ENCODE assay signal across 10 cellular contexts in the genomic region with DNA sequence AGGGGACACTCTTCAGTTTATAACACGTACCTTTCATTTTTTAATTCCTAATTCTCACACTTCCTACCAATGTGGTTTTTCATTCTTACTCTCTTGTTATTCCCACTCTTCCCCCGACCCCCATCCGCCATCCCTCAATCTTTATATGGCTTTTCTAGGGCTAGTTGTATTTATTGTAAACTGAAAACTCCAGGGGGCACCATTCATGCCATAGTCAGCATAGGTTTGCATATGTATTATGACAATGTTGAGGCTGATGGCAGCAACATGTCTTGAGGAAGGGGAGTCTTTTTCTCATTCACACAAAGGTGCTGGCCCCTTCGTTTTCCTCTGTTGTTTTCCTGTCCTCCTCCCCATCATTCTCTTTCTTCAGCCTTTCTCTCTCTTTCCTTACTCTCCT. TPM values are rescaled to one million over a fixed set of nuclear protein-coding genes. Genes with fewer than 3 reads are reported as not detected.
DNase-seq lines count a peak whose midpoint lies in the region; ATAC-seq and TF ChIP-seq lines count a peak whose summit lies in the region.
"Had no signal": no experiment of that assay in that cellular context is flagged by ENCODE, and none has a peak within 500 bp of the region (broad histone marks: within the 10 kb centered on the region; RNA-seq: fewer than 3 reads in every experiment).

No MANE protein-coding gene starts in this region.

- H3K27me3 Mint-ChIP-seq in H9 (ENCODE audit: low read depth): peaks cover 2% of the 10 kb centered on the region; the same call in 1 of the 2 replicates

- no peak overlapping the region for H3K23ac ChIP-seq in H9 (ENCODE audit: insufficient read length, low read depth, low read length)

- H3K27ac ChIP-seq in H9 (ENCODE audit: insufficient read length, low read depth, low read length) (no peak overlapping the region), foreskin keratinocyte (no peak overlapping the region)
- H3K27ac ChIP-seq: epithelial cell of prostate had no signal

- WGBS in H9 (ENCODE audit: extremely low coverage, insufficient read length, low lambda C conversion rate): 100% methylated on average over 2 of the region's 4 CpGs

- no peak overlapping the region for H3T11ph ChIP-seq in H9 (ENCODE audit: low read length)

- no peaks in the 10 kb centered on the region for H3K27me3 ChIP-seq in H9 (ENCODE audit: insufficient read depth, low read length)
- H3K27me3 ChIP-seq in foreskin keratinocyte: no peaks in the 10 kb centered on the region

- no peak overlapping the region for H3K18ac ChIP-seq in H9 (ENCODE audit: insufficient read length, low read depth, low read length)

- H3K4me2 ChIP-seq in H9 (ENCODE audit: insufficient read depth, insufficient read length, low read length): no peak overlapping the region

- H3K9ac ChIP-seq in H9 (ENCODE audit: extremely low read depth, insufficient read length, low read length): no peak overlapping the region

- no peak for TF ChIP-seq CTCF in H9 (conservative IDR thresholded peaks at IDR 0.05)
- peak; percentile 49 for TF ChIP-seq CTCF in foreskin keratinocyte (conservative IDR thresholded peaks at IDR 0.05)

- no peaks in the 10 kb centered on the region for H3K9me3 Mint-ChIP-seq in H9

- H2BK120ac ChIP-seq in H9 (ENCODE audit: low read depth, low read length, poor library complexity, severe bottlenecking): no peak overlapping the region

- no peaks in the 10 kb centered on the region for H3K79me2 ChIP-seq in H9 (ENCODE audit: insufficient read depth, low read length)

- DNase-seq in NCI-H146 (lab: John Stamatoyannopoulos, UW): peak; percentile 6
- DNase-seq in NCI-H146 treated with DMSO at 0.1 percent for 48 hours (lab: John Stamatoyannopoulos, UW; ENCODE audit: unreplicated experiment): no peak
- no peak for DNase-seq in H9
- DNase-seq in RPMI8226: peak; percentile 11
- DNase-seq in foreskin keratinocyte: no peak
- DNase-seq in NCI-H2107 (lab: John Stamatoyannopoulos, UW): no peak
- no peak for DNase-seq in NCI-H187 (lab: John Stamatoyannopoulos, UW)
- DNase-seq: stimulated activated CD4-positive, alpha-beta T cell treated with anti-CD3 and anti-CD28 coated beads, Interleukin-2, amount 100 ng/mL, for 24 hours had no signal

- peaks cover 12 to 14% of the 10 kb centered on the region in 2 experiments for H3K4me1 Mint-ChIP-seq in H9

- no peak overlapping the region for H3K4ac ChIP-seq in H9 (ENCODE audit: low read depth, low read length)

- H3K4me1 ChIP-seq in H9 (ENCODE audit: insufficient read depth, low read length) (no peaks in the 10 kb centered on the region; the same call in 1 of the 2 replicates), foreskin keratinocyte (no peaks in the 10 kb centered on the region)

- H2AFZ ChIP-seq in H9 (ENCODE audit: low read length): no peak overlapping the region

- H3K36me3 Mint-ChIP-seq in H9 (ENCODE audit: insufficient read depth in 1 of 3, low read depth in 3 of 3): no peaks in the 10 kb centered on the region; a peak in 1 of 7 replicates

- no peak overlapping the region for H2BK12ac ChIP-seq in H9 (ENCODE audit: insufficient read length, low read depth, low read length)

- peak overlapping the region; percentile 5 to 26 (median 7); a peak in 3 of 7 replicates for H3K27ac Mint-ChIP-seq in H9

- H3K23me2 ChIP-seq in H9 (ENCODE audit: insufficient read length, low read depth, low read length, poor library complexity, severe bottlenecking): no peaks in the 10 kb centered on the region

- no peak overlapping the region for H4K91ac ChIP-seq in H9 (ENCODE audit: insufficient read length, low read depth, low read length)

- no peak overlapping the region for H2BK5ac ChIP-seq in H9 (ENCODE audit: insufficient read length, low read length)

- H2AK5ac ChIP-seq in H9 (ENCODE audit: insufficient read length, low read length): no peak overlapping the region

- no peak overlapping the region for H2BK20ac ChIP-seq in H9 (ENCODE audit: low read depth, low read length, poor library complexity, severe bottlenecking)

- H3K9me3 ChIP-seq in H9 (ENCODE audit: control insufficient read depth, low read depth, low read length): no peaks in the 10 kb centered on the region

- H3K14ac ChIP-seq in H9 (ENCODE audit: insufficient read depth, low read length): no peak overlapping the region

- H4K8ac ChIP-seq in H9 (replicated peaks; ENCODE audit: insufficient read length, low read depth, low read length): no peak overlapping the region

- H3K79me1 ChIP-seq in H9 (ENCODE audit: insufficient read depth, low read depth, low read length, poor library complexity, severe bottlenecking): no peaks in the 10 kb centered on the region

- no peak overlapping the region for H4K5ac ChIP-seq in H9 (ENCODE audit: insufficient read length, low read depth, low read length)

- H3K4me3 Mint-ChIP-seq in H9: no peak overlapping the region; a peak in 1 of 5 replicates

- H3K56ac ChIP-seq in H9 (ENCODE audit: insufficient read length, low read depth, low read length): no peak overlapping the region

- ATAC-seq in foreskin keratinocyte (no peak), HG02759 (IDR thresholded peaks at IDR 0.05; ENCODE audit: unreplicated experiment) (no peak)

- H2BK15ac ChIP-seq in H9 (ENCODE audit: low read depth, low read length): no peak overlapping the region

- H4K20me1 ChIP-seq in H9 (ENCODE audit: control insufficient read depth, insufficient read depth, insufficient read length): no peaks in the 10 kb centered on the region

RNA-seq across cellular contexts. Expression of gene LTA4H, which starts 27.7 kb away (rescaled TPM):
- total RNA-seq in H9 (2021): 141 and 144 TPM in 2 replicates
- 97.7 and 108 TPM in 2 replicates for total RNA-seq in foreskin keratinocyte
- polyA plus RNA-seq in foreskin keratinocyte: 65.7 and 78.8 TPM in 2 replicates

Comparison
In these comparisons a context has a peak if more than half of its experiments do, and no peak if none do; other contexts are left out.
1. DNase-seq: peak in NCI-H146 (single experiment) and RPMI8226 (single experiment); none in NCI-H146 treated with DMSO at 0.1 percent for 48 hours (single experiment), H9 (single experiment), foreskin keratinocyte (0 of 2), NCI-H2107 (single experiment) and NCI-H187 (0 of 2).